ENCODE assay signal across 1 cellular context in the genomic region with DNA sequence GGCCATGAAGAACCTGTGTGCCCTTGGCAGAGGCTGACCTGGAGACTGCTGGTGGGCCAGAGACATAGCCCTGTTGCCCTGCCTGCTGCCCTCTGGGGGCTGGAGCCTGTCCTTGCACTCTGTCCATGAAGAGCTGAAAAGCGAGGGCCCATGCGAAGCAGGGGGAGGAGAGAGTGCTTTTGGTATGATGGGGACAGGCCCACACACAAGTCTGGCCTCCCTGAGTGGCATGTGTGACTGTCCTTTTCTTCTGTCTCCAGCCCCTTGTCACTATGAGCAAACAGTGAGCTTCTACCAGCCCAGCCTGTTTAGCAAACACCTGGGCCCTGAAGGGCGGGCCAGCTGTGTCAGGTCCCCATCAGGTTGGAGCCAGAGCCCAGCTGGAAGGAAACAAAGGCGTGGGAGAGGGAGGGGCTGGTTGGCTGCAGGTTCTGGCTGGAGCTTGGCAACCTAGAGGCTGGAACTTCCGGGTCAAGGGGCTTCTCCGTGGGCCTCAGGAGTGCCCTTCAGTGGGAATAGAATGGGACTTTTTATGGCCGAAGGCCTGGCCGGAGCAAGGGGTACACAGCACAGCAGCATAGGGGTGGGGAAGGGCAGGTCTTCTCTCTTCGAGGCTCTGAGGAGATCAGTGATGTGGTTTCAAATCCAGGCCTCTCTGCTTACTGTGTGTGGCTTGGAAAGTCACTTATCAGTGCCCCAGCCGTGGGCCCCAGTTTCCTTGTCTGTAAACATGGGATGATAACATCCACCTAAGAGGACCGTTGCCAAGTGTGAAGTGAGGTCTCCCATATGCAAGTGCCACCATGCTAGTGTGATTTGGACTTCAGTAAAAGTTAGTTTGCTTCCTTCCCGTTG.
TF ChIP-seq lines count a peak whose summit lies in the region.

No MANE protein-coding gene starts in this region.

TF ChIP-seq in HCT116, 20 proteins besides CTCF, POLR2A, EP300 and RAD21 (continued from another document):
- TF ChIP-seq, protein P1, sequence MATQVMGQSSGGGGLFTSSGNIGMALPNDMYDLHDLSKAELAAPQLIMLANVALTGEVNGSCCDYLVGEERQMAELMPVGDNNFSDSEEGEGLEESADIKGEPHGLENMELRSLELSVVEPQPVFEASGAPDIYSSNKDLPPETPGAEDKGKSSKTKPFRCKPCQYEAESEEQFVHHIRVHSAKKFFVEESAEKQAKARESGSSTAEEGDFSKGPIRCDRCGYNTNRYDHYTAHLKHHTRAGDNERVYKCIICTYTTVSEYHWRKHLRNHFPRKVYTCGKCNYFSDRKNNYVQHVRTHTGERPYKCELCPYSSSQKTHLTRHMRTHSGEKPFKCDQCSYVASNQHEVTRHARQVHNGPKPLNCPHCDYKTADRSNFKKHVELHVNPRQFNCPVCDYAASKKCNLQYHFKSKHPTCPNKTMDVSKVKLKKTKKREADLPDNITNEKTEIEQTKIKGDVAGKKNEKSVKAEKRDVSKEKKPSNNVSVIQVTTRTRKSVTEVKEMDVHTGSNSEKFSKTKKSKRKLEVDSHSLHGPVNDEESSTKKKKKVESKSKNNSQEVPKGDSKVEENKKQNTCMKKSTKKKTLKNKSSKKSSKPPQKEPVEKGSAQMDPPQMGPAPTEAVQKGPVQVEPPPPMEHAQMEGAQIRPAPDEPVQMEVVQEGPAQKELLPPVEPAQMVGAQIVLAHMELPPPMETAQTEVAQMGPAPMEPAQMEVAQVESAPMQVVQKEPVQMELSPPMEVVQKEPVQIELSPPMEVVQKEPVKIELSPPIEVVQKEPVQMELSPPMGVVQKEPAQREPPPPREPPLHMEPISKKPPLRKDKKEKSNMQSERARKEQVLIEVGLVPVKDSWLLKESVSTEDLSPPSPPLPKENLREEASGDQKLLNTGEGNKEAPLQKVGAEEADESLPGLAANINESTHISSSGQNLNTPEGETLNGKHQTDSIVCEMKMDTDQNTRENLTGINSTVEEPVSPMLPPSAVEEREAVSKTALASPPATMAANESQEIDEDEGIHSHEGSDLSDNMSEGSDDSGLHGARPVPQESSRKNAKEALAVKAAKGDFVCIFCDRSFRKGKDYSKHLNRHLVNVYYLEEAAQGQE (IDR thresholded peaks at IDR 0.05; ENCODE audit: low read depth), result no peak
- TF ChIP-seq JUND (IDR thresholded peaks at IDR 0.05), result no peak
- TF ChIP-seq, protein P2, sequence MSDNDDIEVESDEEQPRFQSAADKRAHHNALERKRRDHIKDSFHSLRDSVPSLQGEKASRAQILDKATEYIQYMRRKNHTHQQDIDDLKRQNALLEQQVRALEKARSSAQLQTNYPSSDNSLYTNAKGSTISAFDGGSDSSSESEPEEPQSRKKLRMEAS (IDR thresholded peaks at IDR 0.05), result no peak
